ENCODE assay signal across 3 cellular contexts in genomic region chr5:97179457-97179856, GRCh38. TPM values are rescaled to one million over a fixed set of nuclear protein-coding genes. Genes with fewer than 3 reads are reported as not detected.
"Had no signal": no experiment of that assay in that cellular context is flagged by ENCODE, and none has a peak within 500 bp of the region (broad histone marks: within the 10 kb centered on the region; RNA-seq: fewer than 3 reads in every experiment).

No MANE protein-coding gene starts in this region.

RNA-seq across cellular contexts. Expression of gene LIX1, which starts 37.0 kb away (rescaled TPM):
- total RNA-seq: GM23248, GM23338, HFFc6 had no signal
- polyA plus RNA-seq: GM23248 had no signal
